ENCODE assay signal across 8 cellular contexts in genomic region chr14:75283162-75283883, GRCh38. TPM values are rescaled to one million over a fixed set of nuclear protein-coding genes. Genes with fewer than 3 reads are reported as not detected.
A peak's percentile ranks its signal among the peaks of the same experiment; 100 is the strongest.
DNase-seq lines count a peak whose midpoint lies in the region; ATAC-seq and TF ChIP-seq lines count a peak whose summit lies in the region.

No MANE protein-coding gene starts in this region.

- peak overlapping the region; percentile 59 for H3K27ac ChIP-seq in 22Rv1
- H3K27ac ChIP-seq in IMR-90 (ENCODE audit: insufficient read depth, low read length) = no peak overlapping the region
- H3K27ac ChIP-seq in left lung = peak overlapping the region; percentile 68 to 100

- no peak overlapping the region for H3K14ac ChIP-seq in IMR-90 (replicated peaks; ENCODE audit: low read depth, low read length)

- no peak overlapping the region for H2BK20ac ChIP-seq in IMR-90 (ENCODE audit: low read depth, low read length)

- dilution Hi-C loops in IMR-90 (cut with HindIII; ENCODE audit: low sequenced_read_pairs, unreplicated experiment) = no loop called here

- peaks cover 2% of the 10 kb centered on the region; the same call in 1 of the 2 replicates for H3K9me1 ChIP-seq in IMR-90 (ENCODE audit: insufficient read depth, low read length)

- H3K36me3 ChIP-seq in IMR-90 (ENCODE audit: control insufficient read depth, insufficient read depth, low read length) (peaks cover 9% of the 10 kb centered on the region), left lung (peaks cover 0 to 31% of the 10 kb centered on the region in 2 donors)

- no peak overlapping the region for H3K18ac ChIP-seq in IMR-90 (ENCODE audit: low read depth, low read length)

- peaks cover 12 to 27% of the 10 kb centered on the region in 2 experiments for H3K79me1 ChIP-seq in IMR-90 (ENCODE audit: low read depth in 1 of 2, low read length in 2 of 2)

- TF ChIP-seq POLR2A in IMR-90 (IDR thresholded peaks at IDR 0.05; ENCODE audit: low read depth, low read length) = peak; percentile 90

- no peak for ATAC-seq in IMR-90 (ENCODE audit: low read depth)
- ATAC-seq in left lung = peak; percentile 9
- ATAC-seq in activated naive CD8-positive, alpha-beta T cell treated with anti-CD3 and anti-CD28 coated beads, Interleukin-2, amount 50 U/mL, for 24 hours = no peak

- H2AK9ac ChIP-seq in IMR-90 (replicated peaks; ENCODE audit: low read depth, low read length, poor library complexity) = no peak overlapping the region

- no peak overlapping the region for H2AFZ ChIP-seq in IMR-90 (replicated peaks; ENCODE audit: low read length, poor library complexity)

- no peak overlapping the region for H4K5ac ChIP-seq in IMR-90 (ENCODE audit: low read depth, low read length)

- H4K20me1 ChIP-seq in IMR-90 (ENCODE audit: insufficient read depth, low read length) = peaks cover 17% of the 10 kb centered on the region

- TF ChIP-seq RAD21 in IMR-90 (IDR thresholded peaks at IDR 0.05; ENCODE audit: low read length) = no peak

- CTCF ChIA-PET in IMR-90 (lab: Yijun Ruan, JAX) = interaction anchor here (0.6 kb wide), 1 partner anchor 217 kb away, joined by 3 read pairs; no protein-coding TSS in a partner anchor

- no CpG with 5 or more reads among the region's 13 CpGs for WGBS in IMR-90 (ENCODE audit: extremely low coverage in 2 of 2, insufficient read length in 1 of 2), 2 experiments

- peaks cover 32% of the 10 kb centered on the region for H3K36me3 Mint-ChIP-seq in activated naive CD8-positive, alpha-beta T cell treated with anti-CD3 and anti-CD28 coated beads, Interleukin-2, amount 50 U/mL, for 24 hours (ENCODE audit: low read depth)

- peaks cover 5% of the 10 kb centered on the region for H3K27me3 Mint-ChIP-seq in activated naive CD8-positive, alpha-beta T cell treated with anti-CD3 and anti-CD28 coated beads, Interleukin-2, amount 50 U/mL, for 24 hours

- H3K9ac ChIP-seq in IMR-90 (ENCODE audit: low read depth, low read length) = no peak overlapping the region

- H2AK5ac ChIP-seq in IMR-90 (ENCODE audit: low read depth, low read length) = no peak overlapping the region

- H3K9me3 Mint-ChIP-seq in activated naive CD8-positive, alpha-beta T cell treated with anti-CD3 and anti-CD28 coated beads, Interleukin-2, amount 50 U/mL, for 24 hours = no peaks in the 10 kb centered on the region

- H3K27me3 ChIP-seq in IMR-90 (ENCODE audit: control insufficient read depth, insufficient read depth, low read length) (no peaks in the 10 kb centered on the region), left lung (no peaks in the 10 kb centered on the region)

- no peak overlapping the region for H2BK15ac ChIP-seq in IMR-90 (ENCODE audit: low read depth, low read length)

- H3K4me1 Mint-ChIP-seq in activated naive CD8-positive, alpha-beta T cell treated with anti-CD3 and anti-CD28 coated beads, Interleukin-2, amount 50 U/mL, for 24 hours = peaks cover 30% of the 10 kb centered on the region

- no peak overlapping the region for H3K4me3 Mint-ChIP-seq in activated naive CD8-positive, alpha-beta T cell treated with anti-CD3 and anti-CD28 coated beads, Interleukin-2, amount 50 U/mL, for 24 hours

- H3K4me3 ChIP-seq in IMR-90 (ENCODE audit: insufficient read depth, low read depth, low read length) (no peak overlapping the region), left lung (peak overlapping the region in 1 of 2 donors; percentile 3)

- no peak overlapping the region for H3K4ac ChIP-seq in IMR-90 (ENCODE audit: low read depth, low read length)

- no peak overlapping the region for H3K4me2 ChIP-seq in IMR-90 (ENCODE audit: low read depth, low read length)

- peaks cover 8% of the 10 kb centered on the region for H3K4me1 ChIP-seq in IMR-90 (ENCODE audit: control insufficient read depth, insufficient read depth, low read length)
- H3K4me1 ChIP-seq in left lung = peaks cover 21 to 86% of the 10 kb centered on the region in 2 donors

- no peak overlapping the region for H2BK120ac ChIP-seq in IMR-90 (ENCODE audit: low read depth, low read length)

- no peak overlapping the region for H4K91ac ChIP-seq in IMR-90 (ENCODE audit: insufficient read depth, low read depth, low read length)

- TF ChIP-seq CTCF in 22Rv1 (IDR thresholded peaks at IDR 0.05) (peak; percentile 33; the same call in 1 of the 2 replicates), IMR-90 (conservative IDR thresholded peaks at IDR 0.05; ENCODE audit: low read depth, low read length) (peak; percentile 42), left lung (IDR thresholded peaks at IDR 0.05) (no peak)

- no peak overlapping the region for H2BK5ac ChIP-seq in IMR-90 (ENCODE audit: low read depth, low read length, poor library complexity, severe bottlenecking)

- H3K56ac ChIP-seq in IMR-90 (ENCODE audit: extremely low read depth, insufficient read depth, low read length) = no peak overlapping the region

- DNase-seq in IMR-90 = peak; percentile 77
- DNase-seq in astrocyte of the hippocampus (ENCODE audit: low read depth, low spot score) = peak; percentile 75
- DNase-seq in left lung = peak in 1 of 2 donors; percentile 69
- no peak for DNase-seq in NCI-H2029 treated with DMSO at 0.1 percent for 48 hours (lab: John Stamatoyannopoulos, UW)
- DNase-seq in NCI-H2171 (lab: John Stamatoyannopoulos, UW) = no peak
- no peak for DNase-seq in activated naive CD8-positive, alpha-beta T cell treated with anti-CD3 and anti-CD28 coated beads, Interleukin-2, amount 50 U/mL, for 24 hours
- DNase-seq in ecto neural progenitor cell (ENCODE audit: low spot score) = no peak

- H3K23ac ChIP-seq in IMR-90 (ENCODE audit: low read depth, low read length) = no peak overlapping the region

- intact Hi-C loops in IMR-90 (cut with micrococcal nuclease) = no loop called here
- intact Hi-C loops in left lung (cut with DNase I) = no loop called here

- POLR2A ChIA-PET in IMR-90 (lab: Charles Lee; ENCODE audit: unreplicated experiment) = interaction anchor here (0.6 kb wide), 1 partner anchor 10 kb away, joined by 4 read pairs; no protein-coding TSS in a partner anchor

- H3K9me3 ChIP-seq in IMR-90 (ENCODE audit: control insufficient read depth, insufficient read depth, low read length) (no peaks in the 10 kb centered on the region), left lung (no peaks in the 10 kb centered on the region)

- no peak overlapping the region for H3K27ac Mint-ChIP-seq in activated naive CD8-positive, alpha-beta T cell treated with anti-CD3 and anti-CD28 coated beads, Interleukin-2, amount 50 U/mL, for 24 hours

- no peak overlapping the region for H4K8ac ChIP-seq in IMR-90 (ENCODE audit: low read depth in 2 of 2, low read length in 2 of 2)

- in situ Hi-C loops in IMR-90 (cut with MboI; ENCODE audit: low sequenced_read_pairs) = loop anchor here (25.0 kb wide), 1 partner anchor 1754 kb away; the partner anchor contains the start of gene IRF2BPL

- BruUV-seq in IMR-90 (replicated peaks; lab: Mats Ljungman, UMichigan) = no TSS peak

TF ChIP-seq in IMR-90, 13 proteins besides CTCF, POLR2A, EP300 and RAD21:
- TF ChIP-seq FOS (IDR thresholded peaks at IDR 0.05; ENCODE audit: low read depth, low read length) = peak; percentile 6; the same call in 1 of the 2 replicates
- TF ChIP-seq USF2 (IDR thresholded peaks at IDR 0.05; ENCODE audit: low read depth, low read length) = peak; percentile 52; the same call in 1 of the 2 replicates
- no peak for TF ChIP-seq CEBPB (IDR thresholded peaks at IDR 0.05; ENCODE audit: low read depth, low read length)
- TF ChIP-seq RCOR1 (IDR thresholded peaks at IDR 0.05; ENCODE audit: insufficient replicate concordance, low read length) = no peak
- peak; percentile 54; the same call in 1 of the 2 replicates for TF ChIP-seq NFE2L2 (IDR thresholded peaks at IDR 0.05; ENCODE audit: low read depth, low read length)

RNA-seq across cellular contexts. Expression of gene FOS, which starts 4.7 kb away (rescaled TPM):
- total RNA-seq in IMR-90 (2012; rRNA removed) (53.6 and 86.7 TPM in 2 replicates), left lung (100 to 1,000 TPM in 1 of 2 donors, 10 to 100 TPM in 1; 92.2 to 264 TPM)
- polyA plus RNA-seq in IMR-90 (2012; rRNA removed) = 171 and 406 TPM in 2 replicates
- 405 and 665 TPM in 2 replicates for polyA plus RNA-seq in IMR-90 (2012; cell fraction: cytosol; rRNA removed)
- 1,840 and 2,271 TPM in 2 replicates for polyA plus RNA-seq in IMR-90 (2012; cell fraction: nucleus; rRNA removed; ENCODE audit: low replicate concordance)

Comparison
In these comparisons a context has a peak if more than half of its experiments do, and no peak if none do; other contexts are left out.
1. CTCF ChIP-seq: peak in 22Rv1 (single experiment) and IMR-90 (single experiment); none in left lung (0 of 2).
2. DNase-seq: peak in IMR-90 (single experiment) and astrocyte of the hippocampus (single experiment); none in NCI-H2029 treated with DMSO at 0.1 percent for 48 hours (single experiment), NCI-H2171 (single experiment), activated naive CD8-positive, alpha-beta T cell treated with anti-CD3 and anti-CD28 coated beads, Interleukin-2, amount 50 U/mL, for 24 hours (single experiment) and ecto neural progenitor cell (single experiment).